ENCODE assay signal across 1 cellular context in the genomic region with DNA sequence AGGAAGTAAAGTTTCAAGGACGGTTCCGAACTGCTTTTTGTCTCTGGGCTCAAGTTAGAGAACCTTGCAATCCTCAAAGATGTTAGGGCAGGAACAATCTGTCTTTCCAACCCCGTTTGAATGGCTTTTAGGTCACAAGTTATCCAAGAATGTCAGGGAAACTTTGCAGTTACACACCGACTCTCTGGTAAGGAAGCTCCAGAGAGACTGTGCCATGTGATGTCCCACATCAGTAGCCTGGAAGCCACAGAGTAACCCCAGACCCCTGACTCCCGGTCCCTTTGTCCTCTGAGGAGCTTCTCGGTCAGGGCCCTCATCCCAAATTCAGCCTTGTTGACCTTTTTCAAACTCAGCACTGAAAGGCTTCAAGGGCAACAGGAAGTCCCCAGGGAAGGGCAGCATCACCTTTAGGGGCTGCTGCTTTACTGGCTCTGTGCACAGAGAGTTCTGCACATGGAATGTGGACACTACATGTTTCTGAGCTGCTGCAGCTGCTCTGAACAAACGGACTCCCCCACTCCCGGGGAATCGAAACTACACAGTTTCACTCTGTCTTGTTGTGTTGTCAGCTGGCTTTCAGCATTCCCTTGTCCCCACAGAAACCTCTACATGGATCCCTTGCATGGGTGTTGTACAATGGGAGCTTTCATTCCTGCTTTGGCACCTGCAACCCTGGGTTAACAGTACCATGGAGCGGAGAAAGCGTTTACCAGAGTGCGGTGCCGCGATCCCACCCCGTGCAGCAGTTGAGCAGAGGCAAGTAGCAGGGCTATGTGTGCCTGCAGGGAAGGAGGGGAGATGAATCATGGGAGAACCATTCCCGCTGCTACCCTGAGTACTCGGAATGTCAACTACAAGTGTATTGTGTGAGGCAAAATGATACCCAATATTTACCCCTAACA.
TF ChIP-seq lines count a peak whose summit lies in the region.

No MANE protein-coding gene starts in this region.

TF ChIP-seq in IMR-90, 13 proteins besides CTCF, POLR2A, EP300 and RAD21:
- TF ChIP-seq RFX5 (IDR thresholded peaks at IDR 0.05; ENCODE audit: low read depth, low read length) (no peak), SMC3 (IDR thresholded peaks at IDR 0.05; ENCODE audit: low read depth, low read length) (peak; percentile 10)
TF ChIP-seq in IMR-90: peak in this region for 1.
